30 cellular contexts compared by ENCODE assay signal in genomic region chr19:57974434-57974833, GRCh38. TPM values are rescaled to one million over a fixed set of nuclear protein-coding genes. Genes with fewer than 3 reads are reported as not detected.
"Had no signal": no experiment of that assay in that cellular context is flagged by ENCODE, and none has a peak within 500 bp of the region (broad histone marks: within the 10 kb centered on the region; RNA-seq: fewer than 3 reads in every experiment).

TSS of gene C19orf18 (minus strand) at chr19:57974534. CDS start at chr19:57974432, 102 bp downstream.

- H3K4me1 ChIP-seq: gastrocnemius medialis, heart right ventricle, left ventricle myocardium inferior, lower lobe of right lung, transverse colon, vagina had no signal

- H3K4me2 ChIP-seq: smooth muscle cell had no signal

- H3K27ac Mint-ChIP-seq: naive thymus-derived CD8-positive, alpha-beta T cell; nephron progenitor cell had no signal

- H3K4me3 ChIP-seq: dorsolateral prefrontal cortex, heart right ventricle, left ventricle myocardium inferior, lower lobe of right lung, ovary, smooth muscle cell, transverse colon, vagina had no signal

- H3K4me3 Mint-ChIP-seq: nephron progenitor cell had no signal

- H3K27me3 Mint-ChIP-seq: naive thymus-derived CD8-positive, alpha-beta T cell had no signal

- H3K27me3 ChIP-seq: gastrocnemius medialis, heart right ventricle, ovary, transverse colon, vagina had no signal

- DNase-seq: cerebellar nuclear complex; cortex of kidney; dorsolateral prefrontal cortex; effector CD4-positive, alpha-beta T cell; foreskin fibroblast; gastrocnemius medialis; heart right ventricle; hippocampal formation; kidney glomerular epithelial cell; left colon; left ventricle myocardium inferior; lower lobe of right lung; naive thymus-derived CD8-positive, alpha-beta T cell; nephron progenitor cell; occipital lobe; ovary; posterior cingulate gyrus; stimulated activated CD4-positive, alpha-beta T cell treated with anti-CD3 and anti-CD28 coated beads, Interleukin-12 subunit alpha, Interleukin-12 subunit beta, amount 100 ng/mL, for 4 hours; stimulated activated CD4-positive, alpha-beta T cell treated with anti-CD3 and anti-CD28 coated beads, Interleukin-1b, Interleukin-23, amount 100 ng/mL, for 48 hours; stimulated activated CD4-positive, alpha-beta T cell treated with anti-CD3 and anti-CD28 coated beads, Interleukin-4, amount 100 ng/mL, for 1 hour; stimulated activated CD8-positive, alpha-beta memory T cell treated with anti-CD3 and anti-CD28 coated beads, Interleukin-4, amount 100 ng/mL, for 48 hours; stimulated activated naive CD8-positive, alpha-beta T cell treated with anti-CD3 and anti-CD28 coated beads, Interleukin-15, Interleukin-2, amounts not matched to agents 100 U/mL and 50 U/mL, for 24 hours; transverse colon had no signal

- H3K27ac ChIP-seq: dorsolateral prefrontal cortex, epithelial cell of prostate, gastrocnemius medialis, heart right ventricle, left ventricle myocardium inferior, lower lobe of right lung, ovary, transverse colon, vagina had no signal

- H3K4me1 Mint-ChIP-seq: naive thymus-derived CD8-positive, alpha-beta T cell; nephron progenitor cell had no signal

- ATAC-seq: esophagus mucosa; gastrocnemius medialis; heart right ventricle; left colon; lower lobe of right lung; naive thymus-derived CD8-positive, alpha-beta T cell; sciatic nerve; stimulated activated naive CD8-positive, alpha-beta T cell treated with anti-CD3 and anti-CD28 coated beads, Interleukin-15, Interleukin-2, amounts not matched to agents 100 U/mL and 50 U/mL, for 24 hours had no signal

- FAIRE-seq: islet of Langerhans had no signal

- H3K36me3 ChIP-seq: ovary had no signal

RNA-seq across cellular contexts. Expression of gene C19orf18, which starts in this region (rescaled TPM):
- total RNA-seq: gastrocnemius medialis, glomerular endothelial cell, occipital lobe, transverse colon had no signal
